In genomic region chr17:75623386-75623785, GRCh38 we compare ENCODE assay signal across 18 cellular contexts. TPM values are rescaled to one million over a fixed set of nuclear protein-coding genes. Genes with fewer than 3 reads are reported as not detected.
"Had no signal": no experiment of that assay in that cellular context is flagged by ENCODE, and none has a peak within 500 bp of the region (broad histone marks: within the 10 kb centered on the region; RNA-seq: fewer than 3 reads in every experiment).

No MANE protein-coding gene starts in this region.

- DNase-seq: activated B cell treated with CpG ODN at 0.5 μM for 24 hours; activated CD4-positive, alpha-beta T cell treated with anti-CD3 and anti-CD28 coated beads, Interleukin-2, amount 50 U/mL, for 1 hour; activated CD8-positive, alpha-beta T cell treated with anti-CD3 and anti-CD28 coated beads for 36 hours; activated naive CD4-positive, alpha-beta T cell; activated T-cell treated with anti-CD3 and anti-CD28 coated beads, Interleukin-2, amount 50 U/mL, for 72 hours; anterior cingulate cortex; heart right ventricle; kidney glomerular epithelial cell; lower lobe of right lung; mucosa of descending colon; sigmoid colon; stimulated activated CD4-positive, alpha-beta T cell treated with anti-CD3 and anti-CD28 coated beads, Interleukin-1b, Interleukin-23, amount 100 ng/mL, for 48 hours; stimulated activated naive CD4-positive, alpha-beta T cell; T-helper 1 cell had no signal

- ATAC-seq: activated CD8-positive, alpha-beta T cell treated with anti-CD3 and anti-CD28 coated beads for 36 hours; activated naive CD4-positive, alpha-beta T cell treated with anti-CD3 and anti-CD28 coated beads, Interleukin-2, amount 50 U/mL, for 72 hours; activated T-cell treated with anti-CD3 and anti-CD28 coated beads, Interleukin-2, amount 50 U/mL, for 72 hours; heart right ventricle; left lung; lower lobe of right lung; mucosa of descending colon had no signal

RNA-seq across cellular contexts. Expression of gene SMIM5, which starts 9.8 kb away (rescaled TPM):
- total RNA-seq: endothelial cell of umbilical vein, osteoblast had no signal
